ENCODE assay signal across 6 cellular contexts in genomic region chr17:41810659-41811548, GRCh38. TPM values are rescaled to one million over a fixed set of nuclear protein-coding genes. Genes with fewer than 3 reads are reported as not detected.
A peak's percentile ranks its signal among the peaks of the same experiment; 100 is the strongest.
DNase-seq lines count a peak whose midpoint lies in the region; ATAC-seq and TF ChIP-seq lines count a peak whose summit lies in the region.

No MANE protein-coding gene starts in this region.

- no peak overlapping the region for H3K27ac Mint-ChIP-seq in activated CD8-positive, alpha-beta T cell treated with anti-CD3 and anti-CD28 coated beads for 36 hours

- CTCF ChIA-PET in activated CD8-positive, alpha-beta T cell treated with anti-CD3 and anti-CD28 coated beads for 36 hours (lab: Charles Lee) = interaction anchor here (0.7 to 3.9 kb wide), 16 partner anchors 9 to 163 kb away, joined by 3 to 35 read pairs (median 6); partner anchors contain the start of genes HAP1 and JUP

- H3K4me1 Mint-ChIP-seq in activated CD8-positive, alpha-beta T cell treated with anti-CD3 and anti-CD28 coated beads for 36 hours (ENCODE audit: low read depth) = peaks cover 21% of the 10 kb centered on the region

- POLR2A ChIA-PET in activated CD8-positive, alpha-beta T cell treated with anti-CD3 and anti-CD28 coated beads for 36 hours (lab: Charles Lee) = interaction anchor here (0.6 to 1.7 kb wide), 9 partner anchors 11 to 165 kb away, joined by 3 to 5 read pairs (median 4); no protein-coding TSS in a partner anchor

- peak overlapping the region; percentile 79 for H3K4me3 Mint-ChIP-seq in activated CD8-positive, alpha-beta T cell treated with anti-CD3 and anti-CD28 coated beads for 36 hours

- ATAC-seq in activated CD8-positive, alpha-beta T cell treated with anti-CD3 and anti-CD28 coated beads for 36 hours = peak; percentile 29
- ATAC-seq in lower lobe of right lung (peak; percentile 41 to 55), HG02798 (IDR thresholded peaks at IDR 0.05; ENCODE audit: poor library complexity, unreplicated experiment) (no peak)

- H3K27me3 ChIP-seq in lower lobe of right lung (ENCODE audit: low read depth) = no peaks in the 10 kb centered on the region

- peaks cover 7% of the 10 kb centered on the region for H3K27me3 Mint-ChIP-seq in activated CD8-positive, alpha-beta T cell treated with anti-CD3 and anti-CD28 coated beads for 36 hours

- peaks cover 3% of the 10 kb centered on the region for H3K36me3 Mint-ChIP-seq in activated CD8-positive, alpha-beta T cell treated with anti-CD3 and anti-CD28 coated beads for 36 hours (ENCODE audit: low read depth)

- no peaks in the 10 kb centered on the region for H3K9me3 Mint-ChIP-seq in activated CD8-positive, alpha-beta T cell treated with anti-CD3 and anti-CD28 coated beads for 36 hours

- peak overlapping the region; percentile 73 for H3K27ac ChIP-seq in lower lobe of right lung

- H3K4me1 ChIP-seq in lower lobe of right lung = peaks cover 27% of the 10 kb centered on the region

- no peak for DNase-seq in activated CD8-positive, alpha-beta T cell treated with anti-CD3 and anti-CD28 coated beads for 36 hours
- DNase-seq in lower lobe of right lung (peak; percentile 58), cerebellar cortex (ENCODE audit: low spot score) (no peak), epidermal melanocyte (ENCODE audit: insufficient read length, low spot score) (no peak)

- intact Hi-C loops in activated CD8-positive, alpha-beta T cell treated with anti-CD3 and anti-CD28 coated beads for 36 hours (cut with micrococcal nuclease) = no loop called here
- intact Hi-C loops in lower lobe of right lung (cut with DNase I) = no loop called here

- H3K4me3 ChIP-seq in GM12875 (ENCODE audit: low read depth, low read length) (peak overlapping the region; percentile 53), lower lobe of right lung (peak overlapping the region; percentile 84)

- H3K36me3 ChIP-seq in lower lobe of right lung = no peaks in the 10 kb centered on the region

- H3K9me3 ChIP-seq in lower lobe of right lung = no peaks in the 10 kb centered on the region

- TF ChIP-seq CTCF in GM12875 (IDR thresholded peaks at IDR 0.05; ENCODE audit: borderline replicate concordance, insufficient read depth, low read depth, low read length) = no peak
- no peak for TF ChIP-seq CTCF in activated CD8-positive, alpha-beta T cell treated with anti-CD3 and anti-CD28 coated beads for 36 hours (IDR thresholded peaks at IDR 0.05)
- no peak for TF ChIP-seq CTCF in lower lobe of right lung (IDR thresholded peaks at IDR 0.05)

RNA-seq across cellular contexts. Expression of gene P3H4, which starts 0.8 kb away (rescaled TPM):
- 1 to 10 TPM; 2.6 to 3.2 TPM for total RNA-seq in activated CD8-positive, alpha-beta T cell treated with anti-CD3 and anti-CD28 coated beads for 36 hours
- 9.2 TPM for total RNA-seq in lower lobe of right lung

RNA-seq across cellular contexts. Expression of gene FKBP10, which starts 1.9 kb away (rescaled TPM):
- total RNA-seq in activated CD8-positive, alpha-beta T cell treated with anti-CD3 and anti-CD28 coated beads for 36 hours = 1 to 10 TPM in 1 of 2 experiments, under 1 TPM in 1; 0.74 to 1.2 TPM
- 27.4 TPM for total RNA-seq in lower lobe of right lung

RNA-seq across cellular contexts. Expression of gene JUP, which starts 24.4 kb away (rescaled TPM):
- total RNA-seq in activated CD8-positive, alpha-beta T cell treated with anti-CD3 and anti-CD28 coated beads for 36 hours = 1 to 10 TPM; 1.5 to 1.8 TPM
- total RNA-seq in lower lobe of right lung = 92.5 TPM

RNA-seq across cellular contexts. Expression of gene NT5C3B, which starts 25.1 kb away (rescaled TPM):
- 10 to 100 TPM; 30.5 to 32.3 TPM for total RNA-seq in activated CD8-positive, alpha-beta T cell treated with anti-CD3 and anti-CD28 coated beads for 36 hours
- 32.0 TPM for total RNA-seq in lower lobe of right lung

RNA-seq across cellular contexts. Expression of gene KLHL10, which starts 26.7 kb away (rescaled TPM):
- total RNA-seq in activated CD8-positive, alpha-beta T cell treated with anti-CD3 and anti-CD28 coated beads for 36 hours = under 1 TPM in 1 of 2 experiments, not detected in 1; 0.36 TPM
- total RNA-seq in lower lobe of right lung = 0.50 TPM

Comparison
In these comparisons a context has a peak if more than half of its experiments do, and no peak if none do; other contexts are left out.
1. RNA of gene FKBP10, which starts 1.9 kb away (total RNA-seq): 27.4 TPM in lower lobe of right lung (single experiment); 0.74 to 1.2 TPM in activated CD8-positive, alpha-beta T cell treated with anti-CD3 and anti-CD28 coated beads for 36 hours; every median in the first group is over 10 times any median in the second.
2. RNA of gene JUP, which starts 24.4 kb away (total RNA-seq): 92.5 TPM in lower lobe of right lung (single experiment); 1.5 to 1.8 TPM in activated CD8-positive, alpha-beta T cell treated with anti-CD3 and anti-CD28 coated beads for 36 hours; every median in the first group is over 10 times any median in the second.